10 cellular contexts compared by ENCODE assay signal in the genomic region with DNA sequence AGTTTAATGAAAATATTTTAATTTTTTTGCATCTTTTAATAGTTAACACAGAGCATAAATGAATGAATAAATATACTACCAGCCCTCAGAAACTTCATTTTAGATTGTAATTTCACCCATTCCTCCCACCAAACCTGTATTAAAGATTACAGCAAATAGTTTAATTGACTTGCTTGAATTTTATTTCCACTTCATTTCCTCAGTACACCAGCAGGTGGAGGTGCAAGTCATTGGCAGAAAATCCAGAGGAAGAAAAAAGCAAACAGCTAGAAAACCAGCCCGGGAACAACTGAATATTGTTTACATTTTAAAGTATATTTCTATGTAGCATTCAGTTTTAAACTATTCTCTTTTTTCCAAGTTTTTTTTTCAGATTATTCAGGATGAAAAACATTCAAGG.
A peak's percentile ranks its signal among the peaks of the same experiment; 100 is the strongest.
DNase-seq lines count a peak whose midpoint lies in the region; ATAC-seq and TF ChIP-seq lines count a peak whose summit lies in the region.
"Had no signal": no experiment of that assay in that cellular context is flagged by ENCODE, and none has a peak within 500 bp of the region (broad histone marks: within the 10 kb centered on the region; RNA-seq: fewer than 3 reads in every experiment).

No MANE protein-coding gene starts in this region.

- no peak overlapping the region for H2AFZ ChIP-seq in GM23248

- no peak overlapping the region for H3K4me2 ChIP-seq in GM23248 (ENCODE audit: unreplicated experiment)

- in situ Hi-C loops in GM23248 (cut with MboI) (no loop called here), SK-MEL-5 (cut with HindIII; ENCODE audit: low pct_unique_long_range_greater_than_20kb, low sequenced_read_pairs) (no loop called here)

- H3K79me2 ChIP-seq in GM23248 (ENCODE audit: insufficient read depth): no peaks in the 10 kb centered on the region

- no peaks in the 10 kb centered on the region for H3K9me2 ChIP-seq in GM23248 (ENCODE audit: insufficient read depth)

- H3K27ac ChIP-seq in GM23248: no peak overlapping the region
- H3K27ac ChIP-seq in vagina: no peak overlapping the region

- H3K9me3 ChIP-seq in GM23248 (ENCODE audit: low read depth): no peaks in the 10 kb centered on the region
- no peaks in the 10 kb centered on the region for H3K9me3 ChIP-seq in vagina

- H3K4me1 ChIP-seq in GM23248 (ENCODE audit: insufficient read depth) (no peaks in the 10 kb centered on the region), vagina (peaks cover 2% of the 10 kb centered on the region)

- TF ChIP-seq CTCF in kidney epithelial cell (IDR thresholded peaks at IDR 0.05; ENCODE audit: insufficient read depth, low read length, poor library complexity, severe bottlenecking): peak; percentile 54
- TF ChIP-seq CTCF in vagina (IDR thresholded peaks at IDR 0.05): no peak

- H3K4me3 ChIP-seq in GM23248 (no peak overlapping the region), kidney epithelial cell (ENCODE audit: low read depth, low read length) (no peak overlapping the region), vagina (no peak overlapping the region)

- no peak for TF ChIP-seq POLR2A in vagina (IDR thresholded peaks at IDR 0.05)

- H3F3A ChIP-seq in GM23248 (ENCODE audit: insufficient read depth): no peaks in the 10 kb centered on the region

- H4K20me1 ChIP-seq in GM23248 (ENCODE audit: insufficient read depth): no peaks in the 10 kb centered on the region

- intact Hi-C loops in vagina (cut with DNase I) (no loop called here), sciatic nerve (cut with DNase I) (no loop called here)

- no peak for ATAC-seq in sciatic nerve
- ATAC-seq: T-helper 17 cell had no signal

- DNase-seq in COLO829 (ENCODE audit: low spot score): peak; percentile 43
- peak; percentile 24 for DNase-seq in GM23248
- DNase-seq in SK-MEL-5 (ENCODE audit: low read depth, low spot score): peak; percentile 41
- DNase-seq in kidney epithelial cell (ENCODE audit: low read depth): no peak
- DNase-seq in activated CD4-positive, alpha-beta T cell treated with anti-CD3 and anti-CD28 coated beads, Interleukin-2, amount 50 U/mL, for 48 hours: no peak
- no peak for DNase-seq in vagina (ENCODE audit: extremely low spot score in 2 of 2)
- no peak for DNase-seq in activated effector memory CD4-positive, alpha-beta T cell treated with Interleukin-2 at 50 U/mL for 16 hours
- no peak for DNase-seq in sciatic nerve (ENCODE audit: low spot score)
- DNase-seq: activated naive CD8-positive, alpha-beta T cell treated with anti-CD3 and anti-CD28 coated beads, Interleukin-2, amount 10 ng/mL, durations not matched to agents 7 days and 5 days; T-helper 17 cell had no signal

- H3K36me3 ChIP-seq in GM23248 (ENCODE audit: low read depth): no peaks in the 10 kb centered on the region
- H3K36me3 ChIP-seq in kidney epithelial cell (ENCODE audit: control insufficient read depth, insufficient read depth, low read length): no peaks in the 10 kb centered on the region
- no peaks in the 10 kb centered on the region for H3K36me3 ChIP-seq in vagina

- WGBS in GM23248 (ENCODE audit: low coverage in 1 of 2, low lambda C conversion rate in 2 of 2, missing lambda C conversion rate in 2 of 2), 2 experiments: 0 to 4% methylated on average over 1 of the region's 1 CpG

- H3K9ac ChIP-seq in GM23248: no peak overlapping the region

- H3K27me3 ChIP-seq in GM23248 (replicated peaks; ENCODE audit: insufficient read depth) (no peaks in the 10 kb centered on the region), kidney epithelial cell (ENCODE audit: control insufficient read depth, insufficient read depth, low read length) (peaks cover 9% of the 10 kb centered on the region), vagina (peaks cover 7% of the 10 kb centered on the region)

Comparison
In these comparisons a context has a peak if more than half of its experiments do, and no peak if none do; other contexts are left out.
1. DNase-seq: peak in COLO829 (single experiment), GM23248 (single experiment) and SK-MEL-5 (single experiment); none in kidney epithelial cell (single experiment), activated CD4-positive, alpha-beta T cell treated with anti-CD3 and anti-CD28 coated beads, Interleukin-2, amount 50 U/mL, for 48 hours (0 of 2), vagina (0 of 2), activated effector memory CD4-positive, alpha-beta T cell treated with Interleukin-2 at 50 U/mL for 16 hours (single experiment) and sciatic nerve (single experiment).